ENCODE assay signal across 23 cellular contexts in the genomic region with DNA sequence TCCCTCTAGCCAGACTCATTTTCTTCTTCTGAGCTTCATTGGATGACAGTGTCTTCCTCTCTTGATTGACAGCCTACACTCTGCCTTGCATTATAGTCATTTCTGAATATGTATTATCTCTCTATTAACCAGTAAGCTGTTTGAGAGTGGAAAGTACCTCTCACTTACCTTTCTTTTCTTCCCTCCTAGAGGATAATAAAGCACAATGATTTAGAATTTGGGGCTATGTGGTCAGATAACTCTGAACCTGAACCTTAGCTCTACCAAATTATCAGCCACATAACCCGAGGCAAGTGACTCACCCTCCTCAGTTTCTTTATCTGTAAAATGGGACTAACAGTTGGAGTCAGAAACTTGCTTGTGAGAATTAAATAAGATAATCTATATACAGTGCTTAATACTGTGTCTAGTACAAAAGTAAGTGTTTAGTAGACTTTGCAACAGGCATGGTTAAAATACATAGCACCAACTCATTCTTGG.
DNase-seq lines count a peak whose midpoint lies in the region; ATAC-seq, FAIRE-seq and TF ChIP-seq lines count a peak whose summit lies in the region.
"Had no signal": no experiment of that assay in that cellular context is flagged by ENCODE, and none has a peak within 500 bp of the region (broad histone marks: within the 10 kb centered on the region; RNA-seq: fewer than 3 reads in every experiment).

No MANE protein-coding gene starts in this region.

- H3K79me1 ChIP-seq in mesendoderm (ENCODE audit: low read length), result no peaks in the 10 kb centered on the region

- no peak for TF ChIP-seq POLR2A in HepG2 (IDR thresholded peaks at IDR 0.05; ENCODE audit: insufficient read depth in 1 of 2, low read depth in 2 of 2, low read length in 2 of 2)
- TF ChIP-seq POLR2A in right lobe of liver (IDR thresholded peaks at IDR 0.05), result no peak

- H4K5ac ChIP-seq in mesendoderm (ENCODE audit: low read length), result no peak overlapping the region

- H3K9ac ChIP-seq in HepG2 (ENCODE audit: insufficient read depth, low read depth, low read length) (no peak overlapping the region), keratinocyte (ENCODE audit: control insufficient read depth, extremely low read depth, insufficient read depth, low read length) (no peak overlapping the region), mesendoderm (ENCODE audit: low read length) (no peak overlapping the region)
- H3K9ac ChIP-seq: GM23248 had no signal

- TF ChIP-seq CTCF in HepG2 (CRISPR knock-in tag; IDR thresholded peaks at IDR 0.05), result no peak
- no peak for TF ChIP-seq CTCF in right lobe of liver (IDR thresholded peaks at IDR 0.05)
- no peak for TF ChIP-seq CTCF in keratinocyte (optimal IDR thresholded peaks at IDR 0.05 in 1 of 3, IDR thresholded peaks at IDR 0.05 in 1 of 3, conservative IDR thresholded peaks at IDR 0.05 in 1 of 3; ENCODE audit: extremely low read depth in 1 of 3, insufficient read depth in 2 of 3, low read length in 3 of 3)
- no peak for TF ChIP-seq CTCF in left ventricle myocardium inferior (IDR thresholded peaks at IDR 0.05; ENCODE audit: borderline replicate concordance)

- no peak overlapping the region for H3K18ac ChIP-seq in mesendoderm (ENCODE audit: low read length)

- POLR2A ChIA-PET in HepG2 (lab: Yijun Ruan, JAX), result no interaction called here

- BruUV-seq in HepG2 (replicated peaks; lab: Mats Ljungman, UMichigan), result no TSS peak

- ATAC-seq in HepG2, result no peak
- ATAC-seq in right lobe of liver, result no peak
- ATAC-seq in activated T-helper 17 cell treated with anti-CD3 and anti-CD28 coated beads, Interleukin-2, amount 50 U/mL, for 72 hours (replicated peaks), result peak; percentile 59
- ATAC-seq in HG03439 (IDR thresholded peaks at IDR 0.05; ENCODE audit: unreplicated experiment), result no peak
- ATAC-seq: PC-3 had no signal

- no peak overlapping the region for H2AFZ ChIP-seq in HepG2 (ENCODE audit: low read length)
- peak overlapping the region; percentile 65 for H2AFZ ChIP-seq in keratinocyte (ENCODE audit: control insufficient read depth, low read length)
- H2AFZ ChIP-seq: GM23248 had no signal

- in situ Hi-C loops in HepG2 (cut with HindIII; ENCODE audit: extremely low pct_ligation_motif_present, low pct_unique_long_range_greater_than_20kb), result no loop called here

- H3K27me3 ChIP-seq in HepG2 (ENCODE audit: control insufficient read depth in 1 of 2, insufficient read depth in 2 of 2, low read length in 2 of 2), result no peaks in the 10 kb centered on the region
- no peaks in the 10 kb centered on the region for H3K27me3 ChIP-seq in right lobe of liver
- H3K27me3 ChIP-seq in keratinocyte (ENCODE audit: control insufficient read depth, extremely low read depth, insufficient read depth, low read length), result no peaks in the 10 kb centered on the region
- H3K27me3 ChIP-seq in mesendoderm (ENCODE audit: insufficient read depth, low read length, poor library complexity), result no peaks in the 10 kb centered on the region
- H3K27me3 ChIP-seq in left ventricle myocardium inferior (ENCODE audit: low read depth), result no peaks in the 10 kb centered on the region
- H3K27me3 ChIP-seq: SJSA1 had no signal

- TF ChIP-seq RAD21 in HepG2 (CRISPR knock-in tag; IDR thresholded peaks at IDR 0.05), result no peak

- no peak overlapping the region for H2BK15ac ChIP-seq in mesendoderm (replicated peaks; ENCODE audit: low read depth)

- H2AK5ac ChIP-seq in mesendoderm (ENCODE audit: low read length), result no peak overlapping the region

- H3K4me1 ChIP-seq in HepG2 (ENCODE audit: insufficient read depth, low read length), result peaks cover 51% of the 10 kb centered on the region
- H3K4me1 ChIP-seq in right lobe of liver, result peaks cover 0 to under 1% (median 0%) of the 10 kb centered on the region in 4 donors
- H3K4me1 ChIP-seq in keratinocyte (ENCODE audit: control insufficient read depth, extremely low read depth, insufficient read depth, low read length), result peaks cover 17% of the 10 kb centered on the region
- H3K4me1 ChIP-seq in mesendoderm (ENCODE audit: control insufficient read depth, low read depth, low read length), result no peaks in the 10 kb centered on the region
- H3K4me1 ChIP-seq in left ventricle myocardium inferior, result peaks cover 6% of the 10 kb centered on the region

- H3K79me2 ChIP-seq in HepG2 (ENCODE audit: insufficient read depth, low read length) (no peaks in the 10 kb centered on the region), keratinocyte (ENCODE audit: control insufficient read depth, insufficient read depth, low read length) (no peaks in the 10 kb centered on the region), mesendoderm (ENCODE audit: control insufficient read depth, insufficient read depth, low read length) (no peaks in the 10 kb centered on the region)

- WGBS in HepG2 (ENCODE audit: low lambda C conversion rate), result 67% methylated on average over 1 of the region's 1 CpG
- WGBS in right lobe of liver (ENCODE audit: insufficient coverage, low coverage, low lambda C conversion rate, missing lambda C conversion rate), result 69% methylated on average over 1 of the region's 1 CpG
- WGBS in mesendoderm (ENCODE audit: extremely low coverage, insufficient coverage, low lambda C conversion rate), result no CpG with 5 or more reads among the region's 1 CpG

- peaks cover 16% of the 10 kb centered on the region for H3K4me1 Mint-ChIP-seq in activated T-helper 17 cell treated with anti-CD3 and anti-CD28 coated beads, Interleukin-2, amount 50 U/mL, for 72 hours

- H3K27me3 Mint-ChIP-seq in activated T-helper 17 cell treated with anti-CD3 and anti-CD28 coated beads, Interleukin-2, amount 50 U/mL, for 72 hours, result no peaks in the 10 kb centered on the region

- no peaks in the 10 kb centered on the region for H3K9me1 ChIP-seq in keratinocyte (ENCODE audit: control insufficient read depth, extremely low read depth, insufficient read depth, low read length)

- no peak overlapping the region for H3K27ac Mint-ChIP-seq in activated T-helper 17 cell treated with anti-CD3 and anti-CD28 coated beads, Interleukin-2, amount 50 U/mL, for 72 hours

- H3K56ac ChIP-seq in mesendoderm (ENCODE audit: low read length), result no peak overlapping the region

- intact Hi-C loops in HepG2 (cut with micrococcal nuclease; ENCODE audit: unreplicated experiment), result no loop called here
- intact Hi-C loops in right lobe of liver (cut with DNase I), result no loop called here
- intact Hi-C loops in left ventricle myocardium inferior (cut with micrococcal nuclease), result no loop called here

- CTCF ChIA-PET in HepG2 (lab: Yijun Ruan, JAX; ENCODE audit: low intra/inter-chr PET ratio, low total read pairs), result no interaction called here

- H3K27ac ChIP-seq in HepG2 (ENCODE audit: extremely low read length, insufficient read depth, low read length), result no peak overlapping the region
- no peak overlapping the region for H3K27ac ChIP-seq in right lobe of liver
- no peak overlapping the region for H3K27ac ChIP-seq in keratinocyte (ENCODE audit: control insufficient read depth, insufficient read depth, low read length)
- H3K27ac ChIP-seq in mesendoderm (ENCODE audit: low read depth, low read length), result no peak overlapping the region
- H3K27ac ChIP-seq in left ventricle myocardium inferior (replicated peaks), result no peak overlapping the region
- H3K27ac ChIP-seq: GM23248, SJSA1 had no signal

- peaks cover 3% of the 10 kb centered on the region for H3K9me3 Mint-ChIP-seq in activated T-helper 17 cell treated with anti-CD3 and anti-CD28 coated beads, Interleukin-2, amount 50 U/mL, for 72 hours

- H3K36me3 ChIP-seq in HepG2 (replicated peaks in 1 of 2; ENCODE audit: control insufficient read depth in 1 of 2, insufficient read depth in 2 of 2, low read length in 2 of 2) (no peaks in the 10 kb centered on the region), right lobe of liver (no peaks in the 10 kb centered on the region), keratinocyte (ENCODE audit: control insufficient read depth in 2 of 2, extremely low read depth in 1 of 2, insufficient read depth in 2 of 2, low read length in 2 of 2) (no peaks in the 10 kb centered on the region), mesendoderm (ENCODE audit: control insufficient read depth, insufficient read depth, low read length) (no peaks in the 10 kb centered on the region), left ventricle myocardium inferior (no peaks in the 10 kb centered on the region)
- H3K36me3 ChIP-seq: SJSA1 had no signal

- H4K20me1 ChIP-seq in HepG2 (ENCODE audit: insufficient read depth, low read length), result no peaks in the 10 kb centered on the region
- H4K20me1 ChIP-seq in keratinocyte (ENCODE audit: control insufficient read depth, extremely low read depth, insufficient read depth, low read length), result no peaks in the 10 kb centered on the region

- no peaks in the 10 kb centered on the region for H3K9me3 ChIP-seq in HepG2 (ENCODE audit: low read length)
- H3K9me3 ChIP-seq in right lobe of liver, result no peaks in the 10 kb centered on the region
- no peaks in the 10 kb centered on the region for H3K9me3 ChIP-seq in keratinocyte (ENCODE audit: control insufficient read depth, low read depth, low read length)
- H3K9me3 ChIP-seq in left ventricle myocardium inferior (replicated peaks), result no peaks in the 10 kb centered on the region
- H3K9me3 ChIP-seq: SJSA1 had no signal

- no peak overlapping the region for H3K4me2 ChIP-seq in HepG2 (ENCODE audit: low read depth, low read length)
- no peak overlapping the region for H3K4me2 ChIP-seq in keratinocyte (ENCODE audit: control insufficient read depth, extremely low read depth, insufficient read depth, low read depth, low read length)
- no peak overlapping the region for H3K4me2 ChIP-seq in mesendoderm (ENCODE audit: low read length)

- no peak overlapping the region for H4K8ac ChIP-seq in mesendoderm (ENCODE audit: low read depth, low read length)

- dilution Hi-C loops in keratinocyte (cut with MboI; ENCODE audit: extremely low pct_ligation_motif_present, low sequenced_read_pairs), result no loop called here

- no peak overlapping the region for H3K4me3 ChIP-seq in HepG2 (replicated peaks in 1 of 3; ENCODE audit: insufficient read depth in 1 of 3, low read depth in 2 of 3, low read length in 3 of 3)
- no peak overlapping the region for H3K4me3 ChIP-seq in right lobe of liver
- H3K4me3 ChIP-seq in keratinocyte (ENCODE audit: control insufficient read depth in 2 of 3, extremely low read depth in 1 of 3, insufficient read depth in 2 of 3, low read depth in 1 of 3, low read length in 3 of 3), result no peak overlapping the region
- H3K4me3 ChIP-seq in mesendoderm (ENCODE audit: low read length), result no peak overlapping the region
- H3K4me3 ChIP-seq in left ventricle myocardium inferior, result no peak overlapping the region
- H3K4me3 ChIP-seq: GM23248, SJSA1 had no signal

- H3K36me3 Mint-ChIP-seq in activated T-helper 17 cell treated with anti-CD3 and anti-CD28 coated beads, Interleukin-2, amount 50 U/mL, for 72 hours (ENCODE audit: low read depth), result no peaks in the 10 kb centered on the region

- no peak overlapping the region for H3K23ac ChIP-seq in mesendoderm (ENCODE audit: low read length)

- H2BK5ac ChIP-seq in mesendoderm (ENCODE audit: low read length), result no peak overlapping the region

- FAIRE-seq in HepG2 (lab: Jason Lieb, UNC) (no peak), keratinocyte (lab: Jason Lieb, UNC) (no peak)
- FAIRE-seq: D721Med had no signal

- no peak overlapping the region for H2BK120ac ChIP-seq in mesendoderm (ENCODE audit: low read depth, low read length)

- H3K4ac ChIP-seq in mesendoderm (ENCODE audit: low read depth, low read length), result no peak overlapping the region

- DNase-seq in HepG2 (ENCODE audit: low spot score) (no peak), right lobe of liver (no peak), keratinocyte (ENCODE audit: low read depth, low spot score) (no peak), NCI-H2171 (lab: John Stamatoyannopoulos, UW) (no peak), mesendoderm (no peak), left ventricle myocardium inferior (no peak)
- DNase-seq: H7; Karpas-422; MV-4-11; NCI-H1105; NCI-H1436 treated with DMSO at 0.1 percent for 48 hours; NCI-H187 treated with DMSO at 0.1 percent for 48 hours; NCI-H524; NCI-H748 treated with DMSO at 0.1 percent for 48 hours; NK-92 treated with Interleukin-12 subunit alpha and Interleukin-12 subunit beta, amount 100 ng/mL, for 24 hours; Right ventricle myocardium superior; RPMI8226 had no signal

- TF ChIP-seq EP300 in HepG2 (IDR thresholded peaks at IDR 0.05; ENCODE audit: low read depth in 2 of 2, low read length in 2 of 2) (no peak), HepG2 (CRISPR knock-in tag; IDR thresholded peaks at IDR 0.05; ENCODE audit: borderline replicate concordance) (no peak)

- no peak overlapping the region for H3K4me3 Mint-ChIP-seq in activated T-helper 17 cell treated with anti-CD3 and anti-CD28 coated beads, Interleukin-2, amount 50 U/mL, for 72 hours
